8 cellular contexts compared by ENCODE assay signal in genomic region chr12:11719678-11720099, GRCh38.
DNase-seq lines count a peak whose midpoint lies in the region; ATAC-seq and TF ChIP-seq lines count a peak whose summit lies in the region.

No MANE protein-coding gene starts in this region.

- no peaks in the 10 kb centered on the region for H3K36me3 ChIP-seq in left lung

- DNase-seq in ELF-1 (ENCODE audit: low read depth, low spot score) (peak; percentile 82), SK-MEL-5 (ENCODE audit: low read depth, low spot score) (peak; percentile 46), brain pericyte (ENCODE audit: low read depth, low spot score) (peak; percentile 48), left lung (peak; percentile 87 to 88), DMS79 (lab: John Stamatoyannopoulos, UW) (no peak), NCI-H526 (lab: John Stamatoyannopoulos, UW) (no peak)

- no peak overlapping the region for H3K4me3 ChIP-seq in left lung

- peaks cover 97% of the 10 kb centered on the region for H3K4me1 Mint-ChIP-seq in stimulated activated memory B cell treated with anti-CD40 and anti-IgM and Interleukin-4, amounts not matched to agents 10 μg/mL and 1 μg/mL and 100 μg/mL, for 72 hours

- in situ Hi-C loops in SK-MEL-5 (cut with HindIII; ENCODE audit: low pct_unique_long_range_greater_than_20kb, low sequenced_read_pairs) = no loop called here

- ATAC-seq in left lung (peak; percentile 69), HG02642 (IDR thresholded peaks at IDR 0.05; ENCODE audit: poor library complexity, unreplicated experiment) (no peak)
- ATAC-seq in stimulated activated memory B cell treated with anti-CD40 and anti-IgM and Interleukin-4, amounts not matched to agents 10 μg/mL and 1 μg/mL and 100 μg/mL, for 72 hours = no peak

- intact Hi-C loops in left lung (cut with DNase I) = no loop called here

- H3K4me3 Mint-ChIP-seq in stimulated activated memory B cell treated with anti-CD40 and anti-IgM and Interleukin-4, amounts not matched to agents 10 μg/mL and 1 μg/mL and 100 μg/mL, for 72 hours = no peak overlapping the region

- H3K4me1 ChIP-seq in left lung = peaks cover 15 to 62% of the 10 kb centered on the region in 2 donors

- peak overlapping the region; percentile 99 for H3K27ac Mint-ChIP-seq in stimulated activated memory B cell treated with anti-CD40 and anti-IgM and Interleukin-4, amounts not matched to agents 10 μg/mL and 1 μg/mL and 100 μg/mL, for 72 hours

- H3K9me3 ChIP-seq in left lung = no peaks in the 10 kb centered on the region

- peak overlapping the region; percentile 21 to 69 for H3K27ac ChIP-seq in left lung

- TF ChIP-seq CTCF in left lung (IDR thresholded peaks at IDR 0.05) = no peak

- H3K9me3 Mint-ChIP-seq in stimulated activated memory B cell treated with anti-CD40 and anti-IgM and Interleukin-4, amounts not matched to agents 10 μg/mL and 1 μg/mL and 100 μg/mL, for 72 hours = no peaks in the 10 kb centered on the region

- H3K27me3 Mint-ChIP-seq in stimulated activated memory B cell treated with anti-CD40 and anti-IgM and Interleukin-4, amounts not matched to agents 10 μg/mL and 1 μg/mL and 100 μg/mL, for 72 hours = no peaks in the 10 kb centered on the region

- no peaks in the 10 kb centered on the region for H3K27me3 ChIP-seq in left lung

- H3K36me3 Mint-ChIP-seq in stimulated activated memory B cell treated with anti-CD40 and anti-IgM and Interleukin-4, amounts not matched to agents 10 μg/mL and 1 μg/mL and 100 μg/mL, for 72 hours = peaks cover 60% of the 10 kb centered on the region

Comparison
In these comparisons a context has a peak if more than half of its experiments do, and no peak if none do; other contexts are left out.
1. DNase-seq: peak in ELF-1 (single experiment), SK-MEL-5 (single experiment), brain pericyte (single experiment) and left lung (2 of 2); none in DMS79 (single experiment) and NCI-H526 (0 of 2).